8 cellular contexts compared by ENCODE assay signal in the genomic region with DNA sequence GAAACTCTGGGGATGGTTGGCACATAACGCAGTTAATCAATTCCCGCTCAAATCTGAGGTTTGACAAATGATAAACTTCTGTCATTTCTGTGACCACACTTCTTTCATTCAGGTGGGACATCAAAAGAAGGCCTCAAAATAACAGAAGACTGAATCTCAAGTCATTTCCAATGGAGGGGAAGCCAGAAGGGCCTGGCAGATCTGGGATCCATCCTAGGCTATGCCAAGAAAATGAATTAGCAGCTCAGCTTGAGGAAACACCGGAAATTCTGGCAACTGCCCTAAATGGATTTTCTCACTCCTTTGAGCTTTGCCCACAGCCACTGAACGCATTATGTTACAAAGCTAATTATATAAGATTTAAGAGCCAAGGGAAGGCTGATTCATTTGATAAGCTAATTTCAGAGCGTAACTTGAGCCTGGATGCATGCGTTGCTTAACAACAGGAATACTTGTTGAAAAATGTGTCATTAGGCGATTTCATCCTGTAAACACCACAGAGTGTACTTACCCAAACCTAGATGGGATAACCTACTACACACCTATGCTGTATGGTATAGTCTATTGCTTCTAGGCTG. TPM values are rescaled to one million over a fixed set of nuclear protein-coding genes. Genes with fewer than 3 reads are reported as not detected.
DNase-seq lines count a peak whose midpoint lies in the region; ATAC-seq and TF ChIP-seq lines count a peak whose summit lies in the region.

No MANE protein-coding gene starts in this region.

- intact Hi-C loops in left ventricle myocardium inferior (cut with micrococcal nuclease): no loop called here

- DNase-seq in Ammon's horn (ENCODE audit: low spot score) (peak; percentile 73), NCI-H1092 treated with DMSO at 0.1 percent for 48 hours (lab: John Stamatoyannopoulos, UW) (peak; percentile 64), amygdala (lab: John Stamatoyannopoulos, UW) (peak in 37 of 56 donors; percentile 12 to 82 (median 41)), left kidney (ENCODE audit: low read depth, low spot score) (peak; percentile 81), SIG-M5 (lab: John Stamatoyannopoulos, UW) (no peak), left ventricle myocardium inferior (no peak), SW480 (ENCODE audit: low spot score) (no peak)

- H3K36me3 ChIP-seq in left ventricle myocardium inferior: no peaks in the 10 kb centered on the region

- H3K27me3 ChIP-seq in left ventricle myocardium inferior (ENCODE audit: low read depth): no peaks in the 10 kb centered on the region

- peaks cover 22% of the 10 kb centered on the region for H3K4me1 ChIP-seq in left ventricle myocardium inferior

- no peak for TF ChIP-seq CTCF in left ventricle myocardium inferior (IDR thresholded peaks at IDR 0.05; ENCODE audit: borderline replicate concordance)

- no peak overlapping the region for H3K4me3 ChIP-seq in left ventricle myocardium inferior

- no peaks in the 10 kb centered on the region for H3K9me3 ChIP-seq in left ventricle myocardium inferior (replicated peaks)

- no peak overlapping the region for H3K27ac ChIP-seq in left ventricle myocardium inferior (replicated peaks)

- no peak for ATAC-seq in HG03520 (IDR thresholded peaks at IDR 0.05; ENCODE audit: unreplicated experiment)

RNA-seq across cellular contexts. Expression of gene NR1D2, which starts 47.1 kb away (rescaled TPM):
- 43.5 TPM for total RNA-seq in left ventricle myocardium inferior

Comparison
In these comparisons a context has a peak if more than half of its experiments do, and no peak if none do; other contexts are left out.
1. DNase-seq: peak in Ammon's horn (single experiment), NCI-H1092 treated with DMSO at 0.1 percent for 48 hours (single experiment), amygdala (37 of 56) and left kidney (single experiment); none in SIG-M5 (single experiment), left ventricle myocardium inferior (single experiment) and SW480 (single experiment).